ENCODE assay signal across 10 cellular contexts in genomic region chr11:35275808-35276170, GRCh38.
A peak's percentile ranks its signal among the peaks of the same experiment; 100 is the strongest.
DNase-seq lines count a peak whose midpoint lies in the region; ATAC-seq and TF ChIP-seq lines count a peak whose summit lies in the region.
"Had no signal": no experiment of that assay in that cellular context is flagged by ENCODE, and none has a peak within 500 bp of the region (broad histone marks: within the 10 kb centered on the region; RNA-seq: fewer than 3 reads in every experiment).

No MANE protein-coding gene starts in this region.

- H4K20me1 ChIP-seq in IMR-90 (ENCODE audit: insufficient read depth, low read length): no peaks in the 10 kb centered on the region

- no peak for TF ChIP-seq CTCF in IMR-90 (conservative IDR thresholded peaks at IDR 0.05; ENCODE audit: low read depth, low read length)

- 0 out of 2 replicates have a peak overlapping the region, but pooled peaks have one; percentile 20 for H3K18ac ChIP-seq in IMR-90 (ENCODE audit: low read depth, low read length)

- peak overlapping the region; percentile 54; the same call in 1 of the 2 replicates for H3K14ac ChIP-seq in IMR-90 (replicated peaks; ENCODE audit: low read depth, low read length)

- no peak overlapping the region for H3K4me2 ChIP-seq in IMR-90 (ENCODE audit: low read depth, low read length)

- H2AK9ac ChIP-seq in IMR-90 (replicated peaks; ENCODE audit: low read depth, low read length, poor library complexity): no peak overlapping the region

- no peak overlapping the region for H2BK5ac ChIP-seq in IMR-90 (ENCODE audit: low read depth, low read length, poor library complexity, severe bottlenecking)

- H3K4ac ChIP-seq in IMR-90 (ENCODE audit: low read depth, low read length): 0 out of 2 replicates have a peak overlapping the region, but pooled peaks have one; percentile 30

- 0 out of 2 replicates have a peak, but pooled peaks cover 2% of the 10 kb centered on the region for H3K4me1 ChIP-seq in IMR-90 (ENCODE audit: control insufficient read depth, insufficient read depth, low read length)
- H3K4me1 ChIP-seq in thymus (ENCODE audit: control insufficient read depth, insufficient read depth, low read length): peaks cover 2% of the 10 kb centered on the region

- no TSS peak for BruUV-seq in IMR-90 (replicated peaks; lab: Mats Ljungman, UMichigan)

- intact Hi-C loops in IMR-90 (cut with micrococcal nuclease): no loop called here

- POLR2A ChIA-PET in IMR-90 (lab: Charles Lee; ENCODE audit: unreplicated experiment): no interaction called here

- no peak overlapping the region for H2BK20ac ChIP-seq in IMR-90 (ENCODE audit: low read depth, low read length)

- CTCF ChIA-PET in IMR-90 (lab: Yijun Ruan, JAX): interaction anchor here (0.7 to 0.8 kb wide), 2 partner anchors 19 to 75 kb away, joined by 3 read pairs; no protein-coding TSS in a partner anchor

- no CpG with 5 or more reads among the region's 1 CpG for WGBS in IMR-90 (ENCODE audit: extremely low coverage in 2 of 2, insufficient read length in 1 of 2), 2 experiments
- 98% methylated on average over 1 of the region's 1 CpG for WGBS in thymus

- ATAC-seq in IMR-90 (ENCODE audit: low read depth) (peak; percentile 40), left lobe of liver (peak; percentile 31)

- 0 out of 2 replicates have a peak, but pooled peaks cover 2% of the 10 kb centered on the region for H3K9me1 ChIP-seq in IMR-90 (ENCODE audit: insufficient read depth, low read length)

- no peak overlapping the region for H4K5ac ChIP-seq in IMR-90 (ENCODE audit: low read depth, low read length)

- dilution Hi-C loops in IMR-90 (cut with HindIII; ENCODE audit: low sequenced_read_pairs, unreplicated experiment): no loop called here

- H3K27me3 ChIP-seq in IMR-90 (ENCODE audit: control insufficient read depth, insufficient read depth, low read length) (no peaks in the 10 kb centered on the region), thymus (ENCODE audit: control insufficient read depth, insufficient read depth) (no peaks in the 10 kb centered on the region)
- H3K27me3 ChIP-seq: Peyer's patch had no signal

- in situ Hi-C loops in IMR-90 (cut with MboI; ENCODE audit: low sequenced_read_pairs): no loop called here

- no peak overlapping the region for H3K56ac ChIP-seq in IMR-90 (ENCODE audit: extremely low read depth, insufficient read depth, low read length)

- H2AFZ ChIP-seq in IMR-90 (replicated peaks; ENCODE audit: low read length, poor library complexity): no peak overlapping the region

- H3K4me3 ChIP-seq in IMR-90 (ENCODE audit: insufficient read depth, low read depth, low read length): no peak overlapping the region
- no peak overlapping the region for H3K4me3 ChIP-seq in thymus (ENCODE audit: low read length)
- H3K4me3 ChIP-seq: mucosa of descending colon, Peyer's patch had no signal

- H3K79me1 ChIP-seq in IMR-90 (ENCODE audit: low read depth in 1 of 2, low read length in 2 of 2): no peaks in the 10 kb centered on the region

- H3K36me3 ChIP-seq in IMR-90 (ENCODE audit: control insufficient read depth, insufficient read depth, low read length) (no peaks in the 10 kb centered on the region), thymus (ENCODE audit: control insufficient read depth, insufficient read depth) (no peaks in the 10 kb centered on the region)
- H3K36me3 ChIP-seq: Peyer's patch had no signal

- no peak for DNase-seq in IMR-90
- peak; percentile 40 for DNase-seq in astrocyte of the hippocampus (ENCODE audit: low read depth, low spot score)
- DNase-seq in left lobe of liver (ENCODE audit: low spot score): no peak
- DNase-seq in T1000 (lab: John Stamatoyannopoulos, UW): no peak
- DNase-seq in NCI-H1417 (lab: John Stamatoyannopoulos, UW): no peak
- no peak for DNase-seq in DMS153 treated with DMSO at 0.1 percent for 48 hours (lab: John Stamatoyannopoulos, UW; ENCODE audit: unreplicated experiment)
- no peak for DNase-seq in epidermal melanocyte (ENCODE audit: insufficient read length, low spot score)
- DNase-seq: Peyer's patch had no signal

- H3K9me3 ChIP-seq in IMR-90 (ENCODE audit: control insufficient read depth, insufficient read depth, low read length) (no peaks in the 10 kb centered on the region), thymus (ENCODE audit: control insufficient read depth) (no peaks in the 10 kb centered on the region)
- H3K9me3 ChIP-seq: mucosa of descending colon, Peyer's patch had no signal

- H4K91ac ChIP-seq in IMR-90 (ENCODE audit: insufficient read depth, low read depth, low read length): no peak overlapping the region

- H2BK15ac ChIP-seq in IMR-90 (ENCODE audit: low read depth, low read length): 0 out of 3 replicates have a peak overlapping the region, but pooled peaks have one; percentile 39

- H2AK5ac ChIP-seq in IMR-90 (ENCODE audit: low read depth, low read length): no peak overlapping the region

- H3K27ac ChIP-seq in IMR-90 (ENCODE audit: insufficient read depth, low read length): no peak overlapping the region
- H3K27ac ChIP-seq in thymus (ENCODE audit: low read depth): peak overlapping the region; percentile 46
- H3K27ac ChIP-seq: Peyer's patch had no signal

- H3K9ac ChIP-seq in IMR-90 (ENCODE audit: low read depth, low read length): no peak overlapping the region

- TF ChIP-seq RAD21 in IMR-90 (IDR thresholded peaks at IDR 0.05; ENCODE audit: low read length): no peak

- H4K8ac ChIP-seq in IMR-90 (ENCODE audit: low read depth in 2 of 2, low read length in 2 of 2): no peak overlapping the region

- H3K23ac ChIP-seq in IMR-90 (ENCODE audit: low read depth, low read length): no peak overlapping the region

- no peak for TF ChIP-seq POLR2A in IMR-90 (IDR thresholded peaks at IDR 0.05; ENCODE audit: low read depth, low read length)

- H2BK120ac ChIP-seq in IMR-90 (ENCODE audit: low read depth, low read length): no peak overlapping the region

TF ChIP-seq in IMR-90, 13 proteins besides CTCF, POLR2A, EP300 and RAD21:
- TF ChIP-seq FOS (IDR thresholded peaks at IDR 0.05; ENCODE audit: low read depth, low read length) (no peak), NFE2L2 (IDR thresholded peaks at IDR 0.05; ENCODE audit: low read depth, low read length) (no peak), BHLHE40 (IDR thresholded peaks at IDR 0.05; ENCODE audit: low read depth, low read length) (no peak), SMC3 (IDR thresholded peaks at IDR 0.05; ENCODE audit: low read depth, low read length) (no peak), USF2 (IDR thresholded peaks at IDR 0.05; ENCODE audit: low read depth, low read length) (no peak), MXI1 (IDR thresholded peaks at IDR 0.05; ENCODE audit: borderline replicate concordance, low read depth, low read length) (no peak), CEBPB (IDR thresholded peaks at IDR 0.05; ENCODE audit: low read depth, low read length) (no peak), MAZ (IDR thresholded peaks at IDR 0.05; ENCODE audit: borderline replicate concordance, low read depth, low read length) (no peak), MAFK (IDR thresholded peaks at IDR 0.05; ENCODE audit: low read depth, low read length) (no peak), CHD1 (IDR thresholded peaks at IDR 0.05; ENCODE audit: low read depth, low read length) (no peak), ELK1 (IDR thresholded peaks at IDR 0.05; ENCODE audit: borderline replicate concordance, low read depth, low read length) (no peak), RFX5 (IDR thresholded peaks at IDR 0.05; ENCODE audit: low read depth, low read length) (no peak), RCOR1 (IDR thresholded peaks at IDR 0.05; ENCODE audit: insufficient replicate concordance, low read length) (no peak)
